Comparison of ENCODE assay signal across 1 cellular context in the genomic region with DNA sequence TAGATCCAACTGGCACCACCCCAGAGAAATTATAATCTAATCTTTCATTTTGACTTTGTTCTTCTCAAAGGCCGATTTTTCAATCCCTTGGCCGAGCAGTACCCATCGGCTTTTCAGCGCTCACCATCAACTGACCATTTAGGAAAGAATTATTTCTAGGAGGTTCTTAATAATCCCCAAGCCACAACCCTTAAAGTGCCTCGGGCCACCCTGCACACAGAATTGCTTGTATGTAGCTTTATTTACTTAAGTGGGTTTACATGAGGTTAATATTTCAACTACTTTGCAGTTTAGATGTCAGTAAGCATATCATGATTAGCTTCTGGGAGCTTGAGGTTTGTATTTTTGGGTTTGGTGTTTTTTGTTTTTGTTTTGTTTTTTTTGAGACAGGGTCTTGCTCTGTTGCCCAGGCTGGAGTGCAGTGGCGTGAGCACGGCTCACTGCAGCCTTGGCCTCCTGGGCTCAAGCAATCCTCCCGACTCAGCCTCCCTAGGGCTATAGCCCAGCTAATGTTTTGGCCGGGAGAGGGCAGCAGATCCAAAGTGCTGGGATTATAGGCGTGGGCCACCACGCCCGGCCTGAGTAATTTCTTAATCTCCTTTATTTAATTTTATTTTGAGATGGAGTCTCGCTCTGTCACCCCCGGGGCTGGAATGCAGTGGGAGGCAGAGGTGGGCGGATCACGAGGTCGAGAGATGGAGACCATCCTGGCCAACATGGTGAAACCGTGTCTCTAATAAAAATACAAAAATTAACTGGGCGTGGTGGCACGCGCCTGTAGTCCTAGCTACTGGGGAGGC.
A peak's percentile ranks its signal among the peaks of the same experiment; 100 is the strongest.
TF ChIP-seq lines count a peak whose summit lies in the region.

No MANE protein-coding gene starts in this region.

TF ChIP-seq in HepG2, 621 proteins besides CTCF, POLR2A, EP300 and RAD21 (continued from another document and continues in another):
- TF ChIP-seq THAP9 (CRISPR knock-in tag; IDR thresholded peaks at IDR 0.05; ENCODE audit: borderline replicate concordance) (0 out of 2 replicates have a peak, but pooled peaks have one; percentile 10), NKX3-1 (CRISPR knock-in tag; IDR thresholded peaks at IDR 0.05) (no peak), HNRNPUL1 (IDR thresholded peaks at IDR 0.05; ENCODE audit: low read depth, low read length) (no peak), KLF6 (CRISPR knock-in tag; IDR thresholded peaks at IDR 0.05) (no peak), ZBTB20 (CRISPR knock-in tag; IDR thresholded peaks at IDR 0.05; ENCODE audit: borderline replicate concordance, low read depth) (no peak), RBM39 (IDR thresholded peaks at IDR 0.05; ENCODE audit: low read depth, low read length, poor library complexity, severe bottlenecking) (no peak), GATAD2A (CRISPR knock-in tag; IDR thresholded peaks at IDR 0.05) (no peak), HDAC6 (IDR thresholded peaks at IDR 0.05; ENCODE audit: low read depth, low read length) (no peak), ATF6 (CRISPR knock-in tag; conservative IDR thresholded peaks at IDR 0.05) (0 out of 2 replicates have a peak, but pooled peaks have one; percentile 25), TCF7 (IDR thresholded peaks at IDR 0.05; ENCODE audit: low read depth) (no peak), MAFG (CRISPR knock-in tag; IDR thresholded peaks at IDR 0.05) (no peak), MTF2 (CRISPR knock-in tag; IDR thresholded peaks at IDR 0.05; ENCODE audit: borderline replicate concordance) (no peak), ZNF331 (CRISPR knock-in tag; IDR thresholded peaks at IDR 0.05) (no peak), ZMYM3 (CRISPR knock-in tag; IDR thresholded peaks at IDR 0.05) (peak; percentile 96), ZNF274 (CRISPR knock-in tag; IDR thresholded peaks at IDR 0.05) (no peak), SAP130 (CRISPR knock-in tag; IDR thresholded peaks at IDR 0.05; ENCODE audit: low read depth) (peak; percentile 9; the same call in 1 of the 2 replicates), KLF15 (CRISPR knock-in tag; IDR thresholded peaks at IDR 0.05; ENCODE audit: borderline replicate concordance) (no peak), CHD2 (IDR thresholded peaks at IDR 0.05; ENCODE audit: low read depth, low read length) (no peak), CEBPG (CRISPR knock-in tag; IDR thresholded peaks at IDR 0.05) (no peak), TOPORS (CRISPR knock-in tag; IDR thresholded peaks at IDR 0.05) (no peak), FOXP4 (CRISPR knock-in tag; IDR thresholded peaks at IDR 0.05) (no peak), SMAD3 (CRISPR knock-in tag; IDR thresholded peaks at IDR 0.05) (no peak), ZMYM2 (CRISPR knock-in tag; IDR thresholded peaks at IDR 0.05) (peak; percentile 91), SNAPC2 (CRISPR knock-in tag; IDR thresholded peaks at IDR 0.05) (no peak), REXO4 (CRISPR knock-in tag; IDR thresholded peaks at IDR 0.05; ENCODE audit: borderline replicate concordance) (no peak), ZNF335 (CRISPR knock-in tag; IDR thresholded peaks at IDR 0.05) (no peak), NFKB2 (CRISPR knock-in tag; IDR thresholded peaks at IDR 0.05; ENCODE audit: borderline replicate concordance) (no peak), HNF4G (IDR thresholded peaks at IDR 0.05; ENCODE audit: borderline replicate concordance, low read depth, low read length) (no peak), HNF4G (CRISPR knock-in tag; IDR thresholded peaks at IDR 0.05; ENCODE audit: borderline replicate concordance, low read depth) (no peak), ZBTB33 (CRISPR knock-in tag; IDR thresholded peaks at IDR 0.05) (peak; percentile 95), PHF21A (CRISPR knock-in tag; IDR thresholded peaks at IDR 0.05) (peak; percentile 8; the same call in 1 of the 2 replicates), ZFP82 (CRISPR knock-in tag; IDR thresholded peaks at IDR 0.05; ENCODE audit: borderline replicate concordance) (no peak), MYC (CRISPR knock-in tag; IDR thresholded peaks at IDR 0.05; ENCODE audit: borderline replicate concordance) (0 out of 2 replicates have a peak, but pooled peaks have one; percentile 13), ZNF672 (CRISPR knock-in tag; IDR thresholded peaks at IDR 0.05) (no peak), SP2 (CRISPR knock-in tag; IDR thresholded peaks at IDR 0.05) (no peak), ZNF816 (CRISPR knock-in tag; IDR thresholded peaks at IDR 0.05; ENCODE audit: borderline replicate concordance) (no peak), ZNF768 (CRISPR knock-in tag; IDR thresholded peaks at IDR 0.05) (peak; percentile 65; the same call in 1 of the 2 replicates), CENPX (CRISPR knock-in tag; IDR thresholded peaks at IDR 0.05) (no peak), ZBTB2 (CRISPR knock-in tag; IDR thresholded peaks at IDR 0.05; ENCODE audit: low read depth) (no peak), ZNF121 (CRISPR knock-in tag; IDR thresholded peaks at IDR 0.05) (peak; percentile 97), ZNF232 (CRISPR knock-in tag; IDR thresholded peaks at IDR 0.05; ENCODE audit: borderline replicate concordance) (no peak), ONECUT2 (CRISPR knock-in tag; IDR thresholded peaks at IDR 0.05) (no peak), RCOR2 (CRISPR knock-in tag; IDR thresholded peaks at IDR 0.05) (peak; percentile 91), AKAP8 (CRISPR knock-in tag; IDR thresholded peaks at IDR 0.05) (no peak), KDM4B (CRISPR knock-in tag; IDR thresholded peaks at IDR 0.05) (no peak), NFE2 (CRISPR knock-in tag; IDR thresholded peaks at IDR 0.05) (no peak), GLI4 (CRISPR knock-in tag; IDR thresholded peaks at IDR 0.05; ENCODE audit: borderline replicate concordance) (no peak)
- TF ChIP-seq, protein P1, sequence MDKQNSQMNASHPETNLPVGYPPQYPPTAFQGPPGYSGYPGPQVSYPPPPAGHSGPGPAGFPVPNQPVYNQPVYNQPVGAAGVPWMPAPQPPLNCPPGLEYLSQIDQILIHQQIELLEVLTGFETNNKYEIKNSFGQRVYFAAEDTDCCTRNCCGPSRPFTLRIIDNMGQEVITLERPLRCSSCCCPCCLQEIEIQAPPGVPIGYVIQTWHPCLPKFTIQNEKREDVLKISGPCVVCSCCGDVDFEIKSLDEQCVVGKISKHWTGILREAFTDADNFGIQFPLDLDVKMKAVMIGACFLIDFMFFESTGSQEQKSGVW (CRISPR knock-in tag; IDR thresholded peaks at IDR 0.05; ENCODE audit: borderline replicate concordance): no peak
- TF ChIP-seq, protein P2, sequence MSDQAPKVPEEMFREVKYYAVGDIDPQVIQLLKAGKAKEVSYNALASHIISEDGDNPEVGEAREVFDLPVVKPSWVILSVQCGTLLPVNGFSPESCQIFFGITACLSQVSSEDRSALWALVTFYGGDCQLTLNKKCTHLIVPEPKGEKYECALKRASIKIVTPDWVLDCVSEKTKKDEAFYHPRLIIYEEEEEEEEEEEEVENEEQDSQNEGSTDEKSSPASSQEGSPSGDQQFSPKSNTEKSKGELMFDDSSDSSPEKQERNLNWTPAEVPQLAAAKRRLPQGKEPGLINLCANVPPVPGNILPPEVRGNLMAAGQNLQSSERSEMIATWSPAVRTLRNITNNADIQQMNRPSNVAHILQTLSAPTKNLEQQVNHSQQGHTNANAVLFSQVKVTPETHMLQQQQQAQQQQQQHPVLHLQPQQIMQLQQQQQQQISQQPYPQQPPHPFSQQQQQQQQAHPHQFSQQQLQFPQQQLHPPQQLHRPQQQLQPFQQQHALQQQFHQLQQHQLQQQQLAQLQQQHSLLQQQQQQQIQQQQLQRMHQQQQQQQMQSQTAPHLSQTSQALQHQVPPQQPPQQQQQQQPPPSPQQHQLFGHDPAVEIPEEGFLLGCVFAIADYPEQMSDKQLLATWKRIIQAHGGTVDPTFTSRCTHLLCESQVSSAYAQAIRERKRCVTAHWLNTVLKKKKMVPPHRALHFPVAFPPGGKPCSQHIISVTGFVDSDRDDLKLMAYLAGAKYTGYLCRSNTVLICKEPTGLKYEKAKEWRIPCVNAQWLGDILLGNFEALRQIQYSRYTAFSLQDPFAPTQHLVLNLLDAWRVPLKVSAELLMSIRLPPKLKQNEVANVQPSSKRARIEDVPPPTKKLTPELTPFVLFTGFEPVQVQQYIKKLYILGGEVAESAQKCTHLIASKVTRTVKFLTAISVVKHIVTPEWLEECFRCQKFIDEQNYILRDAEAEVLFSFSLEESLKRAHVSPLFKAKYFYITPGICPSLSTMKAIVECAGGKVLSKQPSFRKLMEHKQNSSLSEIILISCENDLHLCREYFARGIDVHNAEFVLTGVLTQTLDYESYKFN (CRISPR knock-in tag; conservative IDR thresholded peaks at IDR 0.05): no peak
- TF ChIP-seq, protein P3, sequence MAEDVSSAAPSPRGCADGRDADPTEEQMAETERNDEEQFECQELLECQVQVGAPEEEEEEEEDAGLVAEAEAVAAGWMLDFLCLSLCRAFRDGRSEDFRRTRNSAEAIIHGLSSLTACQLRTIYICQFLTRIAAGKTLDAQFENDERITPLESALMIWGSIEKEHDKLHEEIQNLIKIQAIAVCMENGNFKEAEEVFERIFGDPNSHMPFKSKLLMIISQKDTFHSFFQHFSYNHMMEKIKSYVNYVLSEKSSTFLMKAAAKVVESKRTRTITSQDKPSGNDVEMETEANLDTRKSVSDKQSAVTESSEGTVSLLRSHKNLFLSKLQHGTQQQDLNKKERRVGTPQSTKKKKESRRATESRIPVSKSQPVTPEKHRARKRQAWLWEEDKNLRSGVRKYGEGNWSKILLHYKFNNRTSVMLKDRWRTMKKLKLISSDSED (CRISPR knock-in tag; IDR thresholded peaks at IDR 0.05): no peak
